ENCODE assay signal across 14 cellular contexts in the genomic region with DNA sequence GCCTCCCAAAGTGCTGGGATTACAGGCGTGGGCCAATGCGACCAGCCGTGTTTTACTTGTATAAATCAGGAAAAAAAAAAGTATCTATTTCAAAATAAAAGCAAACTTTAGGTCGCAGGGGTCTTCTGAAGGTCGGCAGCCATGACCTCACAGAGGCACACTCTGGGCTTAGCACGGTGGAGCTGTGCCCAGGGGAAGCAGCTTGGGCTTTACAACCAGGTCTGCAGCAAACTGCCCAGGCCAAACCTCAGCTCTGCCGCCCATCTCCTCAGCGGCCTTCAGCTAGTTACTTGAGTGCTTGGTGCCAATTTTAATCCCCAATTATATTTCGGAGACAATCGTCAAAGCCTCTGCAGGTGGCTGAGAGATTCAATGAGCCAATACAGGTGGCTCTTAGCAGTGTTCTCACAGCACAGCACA. TPM values are rescaled to one million over a fixed set of nuclear protein-coding genes. Genes with fewer than 3 reads are reported as not detected.
DNase-seq lines count a peak whose midpoint lies in the region; ATAC-seq and TF ChIP-seq lines count a peak whose summit lies in the region.
"Had no signal": no experiment of that assay in that cellular context is flagged by ENCODE, and none has a peak within 500 bp of the region (broad histone marks: within the 10 kb centered on the region; RNA-seq: fewer than 3 reads in every experiment).

No MANE protein-coding gene starts in this region.

- no peaks in the 10 kb centered on the region for H3K79me1 ChIP-seq in neuronal stem cell (ENCODE audit: low read depth, low read length)

- no peak overlapping the region for H3K4me2 ChIP-seq in neuronal stem cell (ENCODE audit: insufficient read depth, low read length, poor library complexity, severe bottlenecking)

- H3K27ac ChIP-seq in KOPT-K1 (ENCODE audit: low read depth, low read length, poor library complexity, severe bottlenecking) = peak overlapping the region; percentile 99
- H3K27ac ChIP-seq in neuronal stem cell (replicated peaks; ENCODE audit: low read length) = no peak overlapping the region
- H3K27ac ChIP-seq: colonic mucosa, vagina had no signal

- peak overlapping the region; percentile 65 for H3K18ac ChIP-seq in neuronal stem cell (ENCODE audit: low read length)

- no CpG with 5 or more reads among the region's 10 CpGs for WGBS in neuronal stem cell (ENCODE audit: extremely low coverage in 2 of 2, insufficient read length in 2 of 2, insufficient replicate concordance in 1 of 2), 2 donors

- H2AK5ac ChIP-seq in neuronal stem cell (ENCODE audit: low read depth, low read length) = no peak overlapping the region

- H3K4me3 ChIP-seq in neuronal stem cell (ENCODE audit: low read length in 2 of 2) = no peak overlapping the region
- H3K4me3 ChIP-seq: colonic mucosa, vagina had no signal

- H3K4me1 Mint-ChIP-seq in activated CD4-positive, alpha-beta T cell treated with anti-CD3 and anti-CD28 coated beads, Interleukin-2, amount 10 ng/mL, durations not matched to agents 7 days and 5 days = peaks cover 66% of the 10 kb centered on the region
- peaks cover 48% of the 10 kb centered on the region for H3K4me1 Mint-ChIP-seq in activated B cell treated with CpG ODN at 0.5 μM for 24 hours
- H3K4me1 Mint-ChIP-seq: mesothelial cell of epicardium had no signal

- H4K8ac ChIP-seq in neuronal stem cell (ENCODE audit: low read depth, low read length) = no peak overlapping the region

- no peak overlapping the region for H2BK15ac ChIP-seq in neuronal stem cell (ENCODE audit: low read length)

- no peaks in the 10 kb centered on the region for H3K9me3 ChIP-seq in KOPT-K1 (ENCODE audit: insufficient read depth, low read length, poor library complexity, severe bottlenecking)
- no peaks in the 10 kb centered on the region for H3K9me3 ChIP-seq in neuronal stem cell (replicated peaks in 1 of 2; ENCODE audit: control insufficient read depth in 2 of 2, insufficient read depth in 1 of 2, low read depth in 1 of 2, low read length in 2 of 2)
- H3K9me3 ChIP-seq: colonic mucosa, vagina had no signal

- H3K27me3 ChIP-seq in neuronal stem cell (ENCODE audit: control insufficient read depth in 3 of 3, insufficient read depth in 3 of 3, low read depth in 1 of 3, low read length in 3 of 3) = peaks cover 0 to 1% (median 0%) of the 10 kb centered on the region in 3 experiments
- H3K27me3 ChIP-seq: colonic mucosa, vagina had no signal

- H2BK12ac ChIP-seq in neuronal stem cell (ENCODE audit: low read length) = no peak overlapping the region

- POLR2A ChIA-PET in activated CD4-positive, alpha-beta T cell treated with anti-CD3 and anti-CD28 coated beads, Interleukin-2, amount 10 ng/mL, durations not matched to agents 7 days and 5 days (lab: Charles Lee) = no interaction called here
- POLR2A ChIA-PET in activated B cell treated with CpG ODN at 0.5 μM for 24 hours (lab: Charles Lee) = interaction anchor here (0.6 to 4.2 kb wide), 9 partner anchors 10 to 109 kb away, joined by 3 to 116 read pairs (median 10); a partner anchor contains a TSS

- H2BK120ac ChIP-seq in neuronal stem cell (ENCODE audit: low read depth, low read length) = no peak overlapping the region

- no peak overlapping the region for H3K14ac ChIP-seq in neuronal stem cell (ENCODE audit: low read length)

- no peak overlapping the region for H3K9ac ChIP-seq in neuronal stem cell (ENCODE audit: low read depth, low read length, poor library complexity)

- no peaks in the 10 kb centered on the region for H3K9me3 Mint-ChIP-seq in activated CD4-positive, alpha-beta T cell treated with anti-CD3 and anti-CD28 coated beads, Interleukin-2, amount 10 ng/mL, durations not matched to agents 7 days and 5 days
- H3K9me3 Mint-ChIP-seq in activated B cell treated with CpG ODN at 0.5 μM for 24 hours = no peaks in the 10 kb centered on the region
- H3K9me3 Mint-ChIP-seq: mesothelial cell of epicardium had no signal

- H4K91ac ChIP-seq in neuronal stem cell (ENCODE audit: low read depth, low read length, poor library complexity) = no peak overlapping the region

- DNase-seq in activated CD4-positive, alpha-beta T cell treated with anti-CD3 and anti-CD28 coated beads, Interleukin-2, amount 10 ng/mL, durations not matched to agents 7 days and 5 days = no peak
- DNase-seq in activated CD4-positive, alpha-beta T cell treated with anti-CD3 and anti-CD28 coated beads, Interleukin-2, amount 50 U/mL, for 4 hours = no peak
- DNase-seq in activated B cell treated with CpG ODN at 0.5 μM for 24 hours (no peak), neuronal stem cell (ENCODE audit: low spot score) (no peak)
- DNase-seq: colonic mucosa, NCI-H446 treated with DMSO at 0.1 percent for 48 hours, SHP77 had no signal

- TF ChIP-seq CTCF in activated B cell treated with CpG ODN at 0.5 μM for 24 hours (IDR thresholded peaks at IDR 0.05) = no peak

- no peak overlapping the region for H3K4ac ChIP-seq in neuronal stem cell (ENCODE audit: low read length)

- peaks cover 6 to 8% of the 10 kb centered on the region in 2 donors for H3K4me1 ChIP-seq in neuronal stem cell (ENCODE audit: control insufficient read depth in 2 of 2, insufficient read depth in 1 of 2, low read depth in 1 of 2, low read length in 2 of 2)
- H3K4me1 ChIP-seq: vagina had no signal

- no peaks in the 10 kb centered on the region for H3K27me3 Mint-ChIP-seq in activated CD4-positive, alpha-beta T cell treated with anti-CD3 and anti-CD28 coated beads, Interleukin-2, amount 10 ng/mL, durations not matched to agents 7 days and 5 days
- H3K27me3 Mint-ChIP-seq in activated B cell treated with CpG ODN at 0.5 μM for 24 hours = no peaks in the 10 kb centered on the region

- ATAC-seq in activated B cell treated with CpG ODN at 0.5 μM for 24 hours (ENCODE audit: low read depth) = no peak
- ATAC-seq in GM19395 (IDR thresholded peaks at IDR 0.05; ENCODE audit: unreplicated experiment) = no peak
- ATAC-seq in GM19397 (IDR thresholded peaks at IDR 0.05; ENCODE audit: unreplicated experiment) = no peak
- ATAC-seq in GM21381 (IDR thresholded peaks at IDR 0.05; ENCODE audit: unreplicated experiment) = no peak

- H3K36me3 Mint-ChIP-seq in activated CD4-positive, alpha-beta T cell treated with anti-CD3 and anti-CD28 coated beads, Interleukin-2, amount 10 ng/mL, durations not matched to agents 7 days and 5 days (ENCODE audit: low read depth) = no peaks in the 10 kb centered on the region
- no peaks in the 10 kb centered on the region for H3K36me3 Mint-ChIP-seq in activated B cell treated with CpG ODN at 0.5 μM for 24 hours (ENCODE audit: low read depth)
- H3K36me3 Mint-ChIP-seq: mesothelial cell of epicardium had no signal

- H3K27ac Mint-ChIP-seq in activated CD4-positive, alpha-beta T cell treated with anti-CD3 and anti-CD28 coated beads, Interleukin-2, amount 10 ng/mL, durations not matched to agents 7 days and 5 days = peak overlapping the region; percentile 95
- peak overlapping the region; percentile 83 for H3K27ac Mint-ChIP-seq in activated B cell treated with CpG ODN at 0.5 μM for 24 hours
- H3K27ac Mint-ChIP-seq: mesothelial cell of epicardium had no signal

- peak overlapping the region; percentile 38 for H3K4me3 Mint-ChIP-seq in activated CD4-positive, alpha-beta T cell treated with anti-CD3 and anti-CD28 coated beads, Interleukin-2, amount 10 ng/mL, durations not matched to agents 7 days and 5 days
- H3K4me3 Mint-ChIP-seq in activated B cell treated with CpG ODN at 0.5 μM for 24 hours = no peak overlapping the region
- H3K4me3 Mint-ChIP-seq: mesothelial cell of epicardium had no signal

- no peak overlapping the region for H2AFZ ChIP-seq in neuronal stem cell (ENCODE audit: low read length)

- intact Hi-C loops in activated B cell treated with CpG ODN at 0.5 μM for 24 hours (cut with micrococcal nuclease) = no loop called here

- H3K36me3 ChIP-seq in KOPT-K1 (ENCODE audit: insufficient read depth, low read length) (no peaks in the 10 kb centered on the region), neuronal stem cell (replicated peaks in 1 of 2; ENCODE audit: control insufficient read depth in 2 of 2, insufficient read depth in 2 of 2, low read length in 2 of 2) (no peaks in the 10 kb centered on the region)
- H3K36me3 ChIP-seq: colonic mucosa, vagina had no signal

- H2BK5ac ChIP-seq in neuronal stem cell (ENCODE audit: low read length) = no peak overlapping the region

- H3K23ac ChIP-seq in neuronal stem cell (ENCODE audit: low read depth, low read length, poor library complexity) = no peak overlapping the region

- CTCF ChIA-PET in activated CD4-positive, alpha-beta T cell treated with anti-CD3 and anti-CD28 coated beads, Interleukin-2, amount 10 ng/mL, durations not matched to agents 7 days and 5 days (lab: Charles Lee) = interaction anchor here (1.0 to 2.2 kb wide), 4 partner anchors 12 to 132 kb away, joined by 3 to 10 read pairs (median 4); no protein-coding TSS in a partner anchor
- CTCF ChIA-PET in activated B cell treated with CpG ODN at 0.5 μM for 24 hours (lab: Charles Lee) = interaction anchor here (1.2 to 3.7 kb wide), 3 partner anchors 13 to 108 kb away, joined by 3 to 36 read pairs (median 7); no protein-coding TSS in a partner anchor

RNA-seq across cellular contexts. Expression of a gene that starts 30.1 kb away (rescaled TPM):
- not detected for total RNA-seq in activated CD4-positive, alpha-beta T cell treated with anti-CD3 and anti-CD28 coated beads, Interleukin-2, amount 10 ng/mL, durations not matched to agents 7 days and 5 days
- 0.31 TPM in 1 of 2 replicates, not detected in the other for total RNA-seq in activated B cell treated with CpG ODN at 0.5 μM for 24 hours
- 1.1 TPM for polyA plus RNA-seq in neuronal stem cell (2013, experiment 1 of 2)
- polyA plus RNA-seq in neuronal stem cell (2013, experiment 2 of 2) = 0.84 TPM
- total RNA-seq: colonic mucosa, fibroblast of lung, vagina had no signal
- polyA plus RNA-seq: fibroblast of lung had no signal

RNA-seq across cellular contexts. Expression of a gene that starts 35.2 kb away (rescaled TPM):
- total RNA-seq in activated CD4-positive, alpha-beta T cell treated with anti-CD3 and anti-CD28 coated beads, Interleukin-2, amount 10 ng/mL, durations not matched to agents 7 days and 5 days = not detected
- total RNA-seq in activated B cell treated with CpG ODN at 0.5 μM for 24 hours = not detected in 2 replicates
- polyA plus RNA-seq in neuronal stem cell (2013, experiment 1 of 2) = 0.07 TPM
- polyA plus RNA-seq in neuronal stem cell (2013, experiment 2 of 2) = not detected
- total RNA-seq: fibroblast of lung, mesothelial cell of epicardium had no signal
- polyA plus RNA-seq: fibroblast of lung had no signal
